Comparison of ENCODE assay signal across 7 cellular contexts in the genomic region with DNA sequence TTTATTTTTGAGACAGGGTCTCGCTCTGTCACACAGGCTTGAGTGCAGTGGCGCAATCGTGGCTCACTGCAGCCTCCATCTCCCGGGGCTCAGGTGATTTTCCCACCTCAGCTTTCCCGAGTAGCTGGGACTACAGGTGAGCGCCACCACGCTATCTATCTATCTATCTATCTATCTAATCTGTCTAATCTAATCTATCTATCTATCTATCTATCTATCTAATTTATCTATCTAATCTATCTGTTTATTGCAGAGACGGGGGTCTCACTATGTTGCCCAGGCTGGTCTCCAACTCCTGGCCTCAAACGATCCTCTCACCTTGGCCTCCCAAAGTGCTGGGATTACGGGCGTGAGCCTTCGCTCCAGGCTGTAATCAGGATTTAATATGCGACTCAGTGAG. TPM values are rescaled to one million over a fixed set of nuclear protein-coding genes. Genes with fewer than 3 reads are reported as not detected.
DNase-seq lines count a peak whose midpoint lies in the region; ATAC-seq, FAIRE-seq and TF ChIP-seq lines count a peak whose summit lies in the region.

No MANE protein-coding gene starts in this region.

- H3K27ac Mint-ChIP-seq in activated naive CD8-positive, alpha-beta T cell: peak overlapping the region; percentile 96

- peaks cover 12% of the 10 kb centered on the region for H3K79me2 ChIP-seq in keratinocyte (ENCODE audit: control insufficient read depth, insufficient read depth, low read length)

- H4K20me1 ChIP-seq in keratinocyte (ENCODE audit: control insufficient read depth, extremely low read depth, insufficient read depth, low read length): no peaks in the 10 kb centered on the region

- no peaks in the 10 kb centered on the region for H3K27me3 ChIP-seq in HUES6 (ENCODE audit: control insufficient read depth, insufficient read depth, low read length)
- H3K27me3 ChIP-seq in keratinocyte (ENCODE audit: control insufficient read depth, extremely low read depth, insufficient read depth, low read length): no peaks in the 10 kb centered on the region
- H3K27me3 ChIP-seq in stomach smooth muscle (ENCODE audit: control insufficient read depth in 1 of 2, insufficient read depth in 2 of 2, low read length in 2 of 2): no peaks in the 10 kb centered on the region

- dilution Hi-C loops in keratinocyte (cut with MboI; ENCODE audit: extremely low pct_ligation_motif_present, low sequenced_read_pairs): no loop called here

- no peak for FAIRE-seq in keratinocyte (lab: Jason Lieb, UNC)

- H3K4me1 Mint-ChIP-seq in activated naive CD8-positive, alpha-beta T cell (ENCODE audit: low read depth): peaks cover 26% of the 10 kb centered on the region

- H3K4me3 ChIP-seq in HUES6 (ENCODE audit: low read depth, low read length) (peak overlapping the region; percentile 76), keratinocyte (ENCODE audit: control insufficient read depth in 2 of 3, extremely low read depth in 1 of 3, insufficient read depth in 2 of 3, low read depth in 1 of 3, low read length in 3 of 3) (peak overlapping the region; percentile 89 to 99 (median 91)), stomach smooth muscle (ENCODE audit: low read length in 2 of 2) (peak overlapping the region; percentile 97)

- H3K9me3 Mint-ChIP-seq in activated naive CD8-positive, alpha-beta T cell (ENCODE audit: low read depth): peaks cover 31% of the 10 kb centered on the region

- H3K9ac ChIP-seq in HUES6 (ENCODE audit: low read length) (peak overlapping the region; percentile 89), keratinocyte (ENCODE audit: control insufficient read depth, extremely low read depth, insufficient read depth, low read length) (peak overlapping the region; percentile 89), stomach smooth muscle (ENCODE audit: low read length in 2 of 2) (peak overlapping the region; percentile 90 to 93)

- H3K9me1 ChIP-seq in keratinocyte (ENCODE audit: control insufficient read depth, extremely low read depth, insufficient read depth, low read length): no peaks in the 10 kb centered on the region

- H3K9me3 ChIP-seq in HUES6 (ENCODE audit: control insufficient read depth, insufficient read depth, low read depth, low read length): peaks cover 33% of the 10 kb centered on the region
- no peaks in the 10 kb centered on the region for H3K9me3 ChIP-seq in keratinocyte (ENCODE audit: control insufficient read depth, low read depth, low read length)
- peaks cover 10 to 13% of the 10 kb centered on the region in 2 donors for H3K9me3 ChIP-seq in stomach smooth muscle (ENCODE audit: control insufficient read depth in 2 of 2, low read length in 2 of 2)

- peak overlapping the region; percentile 99 for H3K4me3 Mint-ChIP-seq in activated naive CD8-positive, alpha-beta T cell

- no peak overlapping the region for H3K27ac ChIP-seq in HUES6 (ENCODE audit: low read depth, low read length)
- H3K27ac ChIP-seq in keratinocyte (ENCODE audit: control insufficient read depth, insufficient read depth, low read length): peak overlapping the region; percentile 82
- H3K27ac ChIP-seq in stomach smooth muscle (ENCODE audit: low read length): peak overlapping the region; percentile 84

- H3K4me2 ChIP-seq in keratinocyte (ENCODE audit: control insufficient read depth, extremely low read depth, insufficient read depth, low read depth, low read length): peak overlapping the region; percentile 76

- TF ChIP-seq CTCF in keratinocyte (optimal IDR thresholded peaks at IDR 0.05 in 1 of 3, IDR thresholded peaks at IDR 0.05 in 1 of 3, conservative IDR thresholded peaks at IDR 0.05 in 1 of 3; ENCODE audit: extremely low read depth in 1 of 3, insufficient read depth in 2 of 3, low read length in 3 of 3): no peak

- H2AFZ ChIP-seq in keratinocyte (ENCODE audit: control insufficient read depth, low read length): peak overlapping the region; percentile 100

- H3K36me3 ChIP-seq in HUES6 (ENCODE audit: control insufficient read depth, insufficient read depth, low read length) (peaks cover 34% of the 10 kb centered on the region), keratinocyte (ENCODE audit: control insufficient read depth in 2 of 2, extremely low read depth in 1 of 2, insufficient read depth in 2 of 2, low read length in 2 of 2) (peaks cover 0 to 6% of the 10 kb centered on the region in 2 experiments), stomach smooth muscle (ENCODE audit: control insufficient read depth in 2 of 2, insufficient read depth in 2 of 2, low read length in 2 of 2) (peaks cover 2 to 5% of the 10 kb centered on the region in 2 donors)

- no peaks in the 10 kb centered on the region for H3K27me3 Mint-ChIP-seq in activated naive CD8-positive, alpha-beta T cell

- H3K36me3 Mint-ChIP-seq in activated naive CD8-positive, alpha-beta T cell: peaks cover 44% of the 10 kb centered on the region

- no peaks in the 10 kb centered on the region for H3K4me1 ChIP-seq in HUES6 (ENCODE audit: control insufficient read depth, insufficient read depth, low read length)
- peaks cover 3% of the 10 kb centered on the region for H3K4me1 ChIP-seq in keratinocyte (ENCODE audit: control insufficient read depth, extremely low read depth, insufficient read depth, low read length)
- peaks cover 14% of the 10 kb centered on the region for H3K4me1 ChIP-seq in stomach smooth muscle (ENCODE audit: control insufficient read depth, insufficient read depth, low read length)

- ATAC-seq in HG03039 (IDR thresholded peaks at IDR 0.05; ENCODE audit: unreplicated experiment): no peak

- DNase-seq in keratinocyte (ENCODE audit: low read depth, low spot score) (no peak), Kasumi-1 (lab: John Stamatoyannopoulos, UW) (no peak), foreskin melanocyte (no peak)

RNA-seq across cellular contexts. Expression of a gene that starts 0.6 kb away (rescaled TPM):
- polyA plus RNA-seq in keratinocyte: 3.9 to 6.6 TPM (median 4.9 TPM) in 3 replicates
- polyA plus RNA-seq in keratinocyte (2011; ENCODE audit: low read depth): 2.7 TPM
- polyA plus RNA-seq in keratinocyte (2011; cell fraction: cytosol; rRNA removed): 4.1 and 6.3 TPM in 2 replicates
- 7.4 and 9.6 TPM in 2 replicates for polyA plus RNA-seq in keratinocyte (2011; cell fraction: nucleus; rRNA removed)
- polyA plus RNA-seq in keratinocyte (2012; ENCODE audit: low replicate concordance): 3.3 and 3.6 TPM in 2 replicates
- 5.1 to 12.0 TPM (median 6.6 TPM) in 3 replicates for polyA minus RNA-seq in keratinocyte
- 5.2 TPM for polyA minus RNA-seq in keratinocyte (2011; cell fraction: cytosol; rRNA and poly(A)+ RNA removed)
- polyA minus RNA-seq in keratinocyte (2011; cell fraction: nucleus; rRNA and poly(A)+ RNA removed): 5.5 and 6.2 TPM in 2 replicates

RNA-seq across cellular contexts. Expression of a gene that starts 23.0 kb away (rescaled TPM):
- 5.4 to 6.5 TPM (median 6.0 TPM) in 3 replicates for polyA plus RNA-seq in keratinocyte
- polyA plus RNA-seq in keratinocyte (2011; ENCODE audit: low read depth): 9.4 TPM
- 3.2 and 6.5 TPM in 2 replicates for polyA plus RNA-seq in keratinocyte (2011; cell fraction: cytosol; rRNA removed)
- 7.0 and 8.7 TPM in 2 replicates for polyA plus RNA-seq in keratinocyte (2011; cell fraction: nucleus; rRNA removed)
- polyA plus RNA-seq in keratinocyte (2012; ENCODE audit: low replicate concordance): 5.1 and 6.8 TPM in 2 replicates
- polyA minus RNA-seq in keratinocyte: 2.3 to 10.7 TPM (median 10.7 TPM) in 3 replicates
- 6.1 TPM for polyA minus RNA-seq in keratinocyte (2011; cell fraction: cytosol; rRNA and poly(A)+ RNA removed)
- 6.1 and 10.2 TPM in 2 replicates for polyA minus RNA-seq in keratinocyte (2011; cell fraction: nucleus; rRNA and poly(A)+ RNA removed)

RNA-seq across cellular contexts. Expression of a gene that starts 40.1 kb away (rescaled TPM):
- 6.6 to 12.8 TPM (median 10.4 TPM) in 3 replicates for polyA plus RNA-seq in keratinocyte
- polyA plus RNA-seq in keratinocyte (2011; ENCODE audit: low read depth): 11.8 TPM
- 3.9 and 6.7 TPM in 2 replicates for polyA plus RNA-seq in keratinocyte (2011; cell fraction: cytosol; rRNA removed)
- 43.2 and 48.0 TPM in 2 replicates for polyA plus RNA-seq in keratinocyte (2011; cell fraction: nucleus; rRNA removed)
- 3.8 and 6.7 TPM in 2 replicates for polyA plus RNA-seq in keratinocyte (2012; ENCODE audit: low replicate concordance)
- 0.36 to 8.8 TPM (median 4.6 TPM) in 3 replicates for polyA minus RNA-seq in keratinocyte
- polyA minus RNA-seq in keratinocyte (2011; cell fraction: cytosol; rRNA and poly(A)+ RNA removed): 1.5 TPM
- polyA minus RNA-seq in keratinocyte (2011; cell fraction: nucleus; rRNA and poly(A)+ RNA removed): 7.0 and 16.3 TPM in 2 replicates

RNA-seq across cellular contexts. Expression of a gene that starts 58.8 kb away (rescaled TPM):
- polyA plus RNA-seq in keratinocyte: 3.8 to 7.7 TPM (median 6.0 TPM) in 3 replicates
- 7.6 TPM for polyA plus RNA-seq in keratinocyte (2011; ENCODE audit: low read depth)
- polyA plus RNA-seq in keratinocyte (2011; cell fraction: cytosol; rRNA removed): 2.7 and 7.4 TPM in 2 replicates
- polyA plus RNA-seq in keratinocyte (2011; cell fraction: nucleus; rRNA removed): 7.9 and 9.9 TPM in 2 replicates
- 5.3 and 9.1 TPM in 2 replicates for polyA plus RNA-seq in keratinocyte (2012; ENCODE audit: low replicate concordance)
- polyA minus RNA-seq in keratinocyte: 2.7 to 9.5 TPM (median 7.9 TPM) in 3 replicates
- 4.4 TPM for polyA minus RNA-seq in keratinocyte (2011; cell fraction: cytosol; rRNA and poly(A)+ RNA removed)
- polyA minus RNA-seq in keratinocyte (2011; cell fraction: nucleus; rRNA and poly(A)+ RNA removed): 5.4 and 10.5 TPM in 2 replicates
